ENCODE assay signal across 10 cellular contexts in the genomic region with DNA sequence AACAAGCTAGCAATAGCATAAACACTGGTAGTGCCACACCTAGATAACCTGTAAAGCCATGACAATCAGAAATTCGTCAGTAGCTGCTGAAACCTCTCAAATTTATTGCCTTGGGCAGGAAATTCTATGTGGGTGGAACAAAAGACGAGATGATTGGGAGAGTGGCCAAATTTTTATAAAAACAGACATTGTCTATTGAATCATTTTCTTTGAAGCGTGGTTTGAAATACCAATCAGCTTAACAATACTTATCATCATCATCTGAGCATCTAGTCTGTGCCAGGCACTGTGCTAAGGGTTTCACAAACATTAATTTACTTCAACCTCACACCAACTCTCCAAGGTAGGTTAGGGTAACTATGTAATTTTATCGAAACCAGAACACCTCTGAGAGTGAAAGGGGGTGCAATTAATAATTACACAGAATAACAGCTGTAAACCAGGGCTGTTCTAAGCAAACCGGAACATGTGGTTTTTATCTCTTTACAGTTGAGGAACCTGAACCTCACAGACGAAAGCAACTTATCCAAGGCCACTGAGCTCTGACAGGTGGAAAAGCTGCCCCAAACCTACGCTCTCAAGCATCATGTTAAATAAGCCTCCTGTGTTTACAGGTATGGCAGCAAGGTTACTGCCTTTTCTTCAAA. TPM values are rescaled to one million over a fixed set of nuclear protein-coding genes. Genes with fewer than 3 reads are reported as not detected.
A peak's percentile ranks its signal among the peaks of the same experiment; 100 is the strongest.
DNase-seq lines count a peak whose midpoint lies in the region; ATAC-seq and TF ChIP-seq lines count a peak whose summit lies in the region.
"Had no signal": no experiment of that assay in that cellular context is flagged by ENCODE, and none has a peak within 500 bp of the region (broad histone marks: within the 10 kb centered on the region; RNA-seq: fewer than 3 reads in every experiment).

No MANE protein-coding gene starts in this region.

- peaks cover 3% of the 10 kb centered on the region for H3K27me3 Mint-ChIP-seq in activated naive CD8-positive, alpha-beta T cell treated with anti-CD3 and anti-CD28 coated beads, Interleukin-2, amount 10 ng/mL, durations not matched to agents 7 days and 5 days
- no peaks in the 10 kb centered on the region for H3K27me3 Mint-ChIP-seq in natural killer cell treated with Interleukin-12 subunit alpha and Interleukin-12 subunit beta and Interleukin-15 and Interleukin-18, amount 100 ng/mL, for 72 hours

- H3K27me3 ChIP-seq in ascending aorta: no peaks in the 10 kb centered on the region
- H3K27me3 ChIP-seq: SJSA1 had no signal

- no peaks in the 10 kb centered on the region for H3K9me3 ChIP-seq in ascending aorta
- H3K9me3 ChIP-seq: SJSA1 had no signal

- DNase-seq in GM12865 (ENCODE audit: low read depth): peak; percentile 80
- DNase-seq in HT-29 (ENCODE audit: low spot score): peak; percentile 82
- DNase-seq in activated naive CD8-positive, alpha-beta T cell treated with anti-CD3 and anti-CD28 coated beads, Interleukin-2, amount 10 ng/mL, durations not matched to agents 7 days and 5 days: no peak
- no peak for DNase-seq in natural killer cell treated with Interleukin-12 subunit alpha and Interleukin-12 subunit beta and Interleukin-15 and Interleukin-18, amount 100 ng/mL, for 72 hours (ENCODE audit: low spot score)
- DNase-seq in ascending aorta (ENCODE audit: low spot score in 2 of 2): no peak
- no peak for DNase-seq in H4 (ENCODE audit: low spot score)
- DNase-seq in Right ventricle myocardium superior: no peak

- intact Hi-C loops in ascending aorta (cut with DNase I): no loop called here
- intact Hi-C loops in Right ventricle myocardium superior (cut with DNase I): no loop called here

- H3K27ac ChIP-seq in ascending aorta: no peak overlapping the region
- H3K27ac ChIP-seq: SJSA1 had no signal

- H3K36me3 Mint-ChIP-seq in activated naive CD8-positive, alpha-beta T cell treated with anti-CD3 and anti-CD28 coated beads, Interleukin-2, amount 10 ng/mL, durations not matched to agents 7 days and 5 days: peaks cover 2% of the 10 kb centered on the region
- no peaks in the 10 kb centered on the region for H3K36me3 Mint-ChIP-seq in natural killer cell treated with Interleukin-12 subunit alpha and Interleukin-12 subunit beta and Interleukin-15 and Interleukin-18, amount 100 ng/mL, for 72 hours

- ATAC-seq in GM21526 (IDR thresholded peaks at IDR 0.05; ENCODE audit: low FRiP score, unreplicated experiment) (peak; percentile 85), Right ventricle myocardium superior (ENCODE audit: poor library complexity) (no peak)
- peak; percentile 85 for ATAC-seq in activated naive CD8-positive, alpha-beta T cell treated with anti-CD3 and anti-CD28 coated beads, Interleukin-2, amount 10 ng/mL, durations not matched to agents 7 days and 5 days (ENCODE audit: low read depth)
- peak in 1 of 2 donors; percentile 56 for ATAC-seq in natural killer cell treated with Interleukin-12 subunit alpha and Interleukin-12 subunit beta and Interleukin-15 and Interleukin-18, amount 100 ng/mL, for 72 hours

- peak overlapping the region; percentile 64 for H3K4me3 Mint-ChIP-seq in activated naive CD8-positive, alpha-beta T cell treated with anti-CD3 and anti-CD28 coated beads, Interleukin-2, amount 10 ng/mL, durations not matched to agents 7 days and 5 days
- H3K4me3 Mint-ChIP-seq in natural killer cell treated with Interleukin-12 subunit alpha and Interleukin-12 subunit beta and Interleukin-15 and Interleukin-18, amount 100 ng/mL, for 72 hours: peak overlapping the region; percentile 59
- H3K4me3 Mint-ChIP-seq: nephron had no signal

- H3K36me3 ChIP-seq in ascending aorta: no peaks in the 10 kb centered on the region
- H3K36me3 ChIP-seq: SJSA1 had no signal

- H3K4me1 ChIP-seq in ascending aorta: no peaks in the 10 kb centered on the region
- H3K4me1 ChIP-seq: SJSA1 had no signal

- no peak overlapping the region for H3K4me3 ChIP-seq in GM12865 (ENCODE audit: low read depth, low read length)
- no peak overlapping the region for H3K4me3 ChIP-seq in ascending aorta
- H3K4me3 ChIP-seq: SJSA1 had no signal

- no peaks in the 10 kb centered on the region for H3K9me3 Mint-ChIP-seq in activated naive CD8-positive, alpha-beta T cell treated with anti-CD3 and anti-CD28 coated beads, Interleukin-2, amount 10 ng/mL, durations not matched to agents 7 days and 5 days
- H3K9me3 Mint-ChIP-seq in natural killer cell treated with Interleukin-12 subunit alpha and Interleukin-12 subunit beta and Interleukin-15 and Interleukin-18, amount 100 ng/mL, for 72 hours: no peaks in the 10 kb centered on the region
- H3K9me3 Mint-ChIP-seq: nephron had no signal

- POLR2A ChIA-PET in activated naive CD8-positive, alpha-beta T cell treated with anti-CD3 and anti-CD28 coated beads, Interleukin-2, amount 10 ng/mL, durations not matched to agents 7 days and 5 days (lab: Charles Lee): interaction anchor here (1.7 kb wide), 1 partner anchor 51 kb away, joined by 11 read pairs; a partner anchor contains a TSS

- TF ChIP-seq CTCF in GM12865 (IDR thresholded peaks at IDR 0.05; ENCODE audit: insufficient read depth, low read depth, low read length, missing control alignments): no peak
- TF ChIP-seq CTCF in ascending aorta (IDR thresholded peaks at IDR 0.05): no peak

- peak overlapping the region; percentile 88 for H3K27ac Mint-ChIP-seq in activated naive CD8-positive, alpha-beta T cell treated with anti-CD3 and anti-CD28 coated beads, Interleukin-2, amount 10 ng/mL, durations not matched to agents 7 days and 5 days
- H3K27ac Mint-ChIP-seq in natural killer cell treated with Interleukin-12 subunit alpha and Interleukin-12 subunit beta and Interleukin-15 and Interleukin-18, amount 100 ng/mL, for 72 hours: peak overlapping the region in 1 of 2 donors; percentile 60
- H3K27ac Mint-ChIP-seq: nephron had no signal

- H3K4me1 Mint-ChIP-seq in activated naive CD8-positive, alpha-beta T cell treated with anti-CD3 and anti-CD28 coated beads, Interleukin-2, amount 10 ng/mL, durations not matched to agents 7 days and 5 days: peaks cover 19% of the 10 kb centered on the region
- H3K4me1 Mint-ChIP-seq in natural killer cell treated with Interleukin-12 subunit alpha and Interleukin-12 subunit beta and Interleukin-15 and Interleukin-18, amount 100 ng/mL, for 72 hours (ENCODE audit: low read depth in 2 of 2): peaks cover 9% of the 10 kb centered on the region in 2 donors

RNA-seq across cellular contexts. Expression of a gene that starts 43.4 kb away (rescaled TPM):
- 14.1 and 15.6 TPM in 2 replicates for total RNA-seq in HT-29 (2014; rRNA removed; shearing (Covaris generic))
- total RNA-seq in activated naive CD8-positive, alpha-beta T cell treated with anti-CD3 and anti-CD28 coated beads, Interleukin-2, amount 10 ng/mL, durations not matched to agents 7 days and 5 days: under 1 TPM; 0.14 to 0.44 TPM
- under 1 TPM; 0.14 to 0.73 TPM for total RNA-seq in natural killer cell treated with Interleukin-12 subunit alpha and Interleukin-12 subunit beta and Interleukin-15 and Interleukin-18, amount 100 ng/mL, for 72 hours
- 10.4 TPM for total RNA-seq in ascending aorta
- 3.1 and 4.4 TPM in 2 replicates for total RNA-seq in H4 (2014; rRNA removed; shearing (Covaris generic))
- 44.2 TPM for total RNA-seq in Right ventricle myocardium superior

RNA-seq across cellular contexts. Expression of a gene that starts 51.8 kb away (rescaled TPM):
- 124 and 130 TPM in 2 replicates for total RNA-seq in HT-29 (2014; rRNA removed; shearing (Covaris generic))
- 10 to 100 TPM; 42.1 to 44.2 TPM for total RNA-seq in activated naive CD8-positive, alpha-beta T cell treated with anti-CD3 and anti-CD28 coated beads, Interleukin-2, amount 10 ng/mL, durations not matched to agents 7 days and 5 days
- total RNA-seq in natural killer cell treated with Interleukin-12 subunit alpha and Interleukin-12 subunit beta and Interleukin-15 and Interleukin-18, amount 100 ng/mL, for 72 hours: 10 to 100 TPM; 14.4 to 17.2 TPM
- total RNA-seq in ascending aorta (63.2 TPM), Right ventricle myocardium superior (87.4 TPM)
- total RNA-seq in H4 (2014; rRNA removed; shearing (Covaris generic)): 8.5 and 10.7 TPM in 2 replicates

Comparison
In these comparisons a context has a peak if more than half of its experiments do, and no peak if none do; other contexts are left out.
1. DNase-seq: peak in GM12865 (single experiment) and HT-29 (single experiment); none in activated naive CD8-positive, alpha-beta T cell treated with anti-CD3 and anti-CD28 coated beads, Interleukin-2, amount 10 ng/mL, durations not matched to agents 7 days and 5 days (single experiment), natural killer cell treated with Interleukin-12 subunit alpha and Interleukin-12 subunit beta and Interleukin-15 and Interleukin-18, amount 100 ng/mL, for 72 hours (single experiment), ascending aorta (0 of 2), H4 (single experiment) and Right ventricle myocardium superior (single experiment).